In the genomic region with DNA sequence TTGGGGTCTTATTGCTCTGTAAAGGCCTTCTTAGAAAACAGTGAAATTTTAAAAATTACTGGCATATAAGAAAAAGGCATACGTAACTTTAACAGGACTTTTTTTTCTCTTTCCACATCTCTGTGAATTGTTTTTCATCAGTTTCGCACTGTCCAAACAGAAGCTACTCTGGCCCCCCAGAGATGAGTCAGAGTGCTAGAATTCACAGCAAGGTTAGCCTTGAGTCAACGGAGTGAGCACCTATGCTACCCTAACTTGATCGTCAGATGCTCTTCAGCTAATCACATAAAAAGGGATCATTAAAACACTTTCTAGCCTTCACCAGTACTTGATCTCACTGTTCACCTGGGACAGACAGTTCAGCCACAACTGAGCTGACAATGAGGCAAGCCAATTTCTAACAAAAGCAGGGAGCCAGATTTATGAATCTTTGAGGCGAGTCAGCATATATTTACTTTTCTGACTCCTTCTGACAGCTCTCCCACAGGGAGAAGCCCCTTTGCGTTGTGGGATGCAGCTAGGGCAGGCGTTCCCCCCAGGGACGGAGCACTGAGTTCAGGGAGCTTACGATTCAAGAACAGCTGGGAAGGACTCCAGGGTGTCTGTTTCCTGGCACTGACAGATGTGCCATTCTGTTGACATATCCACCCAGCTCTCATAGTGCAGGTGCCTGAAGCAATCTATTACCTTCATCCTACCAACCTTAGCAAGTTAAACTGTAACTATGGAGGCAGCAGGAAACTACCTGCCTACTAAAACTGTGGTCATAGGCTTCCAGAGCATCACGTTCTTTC, we compare ENCODE assay signal across 11 cellular contexts. TPM values are rescaled to one million over a fixed set of nuclear protein-coding genes. Genes with fewer than 3 reads are reported as not detected.
DNase-seq lines count a peak whose midpoint lies in the region; ATAC-seq and TF ChIP-seq lines count a peak whose summit lies in the region.
"Had no signal": no experiment of that assay in that cellular context is flagged by ENCODE, and none has a peak within 500 bp of the region (broad histone marks: within the 10 kb centered on the region; RNA-seq: fewer than 3 reads in every experiment).

No MANE protein-coding gene starts in this region.

- CTCF ChIA-PET in Calu3 (lab: Charles Lee): interaction anchor here (0.6 to 2.2 kb wide), 9 partner anchors 8 to 409 kb away, joined by 3 to 9 read pairs (median 5); no protein-coding TSS in a partner anchor

- TF ChIP-seq POLR2A in right lobe of liver (IDR thresholded peaks at IDR 0.05): no peak

- H3K9me3 Mint-ChIP-seq in Calu3 (ENCODE audit: low read depth, unreplicated experiment): no peaks in the 10 kb centered on the region
- no peaks in the 10 kb centered on the region for H3K9me3 Mint-ChIP-seq in activated T-helper 17 cell treated with anti-CD3 and anti-CD28 coated beads, Interleukin-2, amount 50 U/mL, for 72 hours
- no peaks in the 10 kb centered on the region for H3K9me3 Mint-ChIP-seq in natural killer cell treated with Interleukin-12 subunit alpha and Interleukin-12 subunit beta and Interleukin-15 and Interleukin-18, amount 100 ng/mL, for 72 hours
- H3K9me3 Mint-ChIP-seq: CD4-positive, alpha-beta T cell had no signal

- peaks cover 24% of the 10 kb centered on the region for H3K36me3 Mint-ChIP-seq in Calu3 (ENCODE audit: insufficient read depth, unreplicated experiment)
- H3K36me3 Mint-ChIP-seq in activated T-helper 17 cell treated with anti-CD3 and anti-CD28 coated beads, Interleukin-2, amount 50 U/mL, for 72 hours (ENCODE audit: low read depth): peaks cover 60% of the 10 kb centered on the region
- peaks cover 4% of the 10 kb centered on the region for H3K36me3 Mint-ChIP-seq in natural killer cell treated with Interleukin-12 subunit alpha and Interleukin-12 subunit beta and Interleukin-15 and Interleukin-18, amount 100 ng/mL, for 72 hours

- intact Hi-C loops in Calu3 (cut with micrococcal nuclease; ENCODE audit: unreplicated experiment) (no loop called here), right lobe of liver (cut with DNase I) (loop anchor here in 1 of 2 donors (5.0 kb wide), 1 partner anchor 70 kb away; no protein-coding TSS in a partner anchor)

- no peak overlapping the region for H3K4me3 ChIP-seq in right lobe of liver

- peak overlapping the region; percentile 16 to 51 (median 29) for H3K27ac ChIP-seq in right lobe of liver
- H3K27ac ChIP-seq: HL-60, parathyroid adenoma had no signal

- peaks cover 0 to 16% (median 3%) of the 10 kb centered on the region in 4 donors for H3K36me3 ChIP-seq in right lobe of liver

- H3K9me3 ChIP-seq in right lobe of liver: no peaks in the 10 kb centered on the region

- H3K4me1 ChIP-seq in right lobe of liver: peaks cover 0 to 44% (median 22%) of the 10 kb centered on the region in 4 donors

- DNase-seq in Calu3 (peak; percentile 44), NCI-H2081 treated with DMSO at 0.1 percent for 48 hours (lab: John Stamatoyannopoulos, UW) (peak; percentile 88), right lobe of liver (peak; percentile 50 to 87 (median 69)), GM20000 (ENCODE audit: low spot score) (no peak), GM10266 (ENCODE audit: extremely low spot score) (no peak)
- DNase-seq in natural killer cell treated with Interleukin-12 subunit alpha and Interleukin-12 subunit beta and Interleukin-15 and Interleukin-18, amount 100 ng/mL, for 72 hours (ENCODE audit: low spot score): no peak
- no peak for DNase-seq in stimulated activated CD4-positive, alpha-beta T cell treated with anti-CD3 and anti-CD28 coated beads, Interleukin-2, amount 100 ng/mL, for 24 hours
- DNase-seq: CD4-positive, alpha-beta T cell had no signal

- peaks cover 26% of the 10 kb centered on the region for H3K4me1 Mint-ChIP-seq in Calu3 (ENCODE audit: low read depth, unreplicated experiment)
- peaks cover 28% of the 10 kb centered on the region for H3K4me1 Mint-ChIP-seq in activated T-helper 17 cell treated with anti-CD3 and anti-CD28 coated beads, Interleukin-2, amount 50 U/mL, for 72 hours
- H3K4me1 Mint-ChIP-seq in natural killer cell treated with Interleukin-12 subunit alpha and Interleukin-12 subunit beta and Interleukin-15 and Interleukin-18, amount 100 ng/mL, for 72 hours (ENCODE audit: low read depth in 2 of 2): peaks cover 25 to 35% of the 10 kb centered on the region in 2 donors

- H3K27me3 Mint-ChIP-seq in Calu3 (ENCODE audit: unreplicated experiment): no peaks in the 10 kb centered on the region
- no peaks in the 10 kb centered on the region for H3K27me3 Mint-ChIP-seq in activated T-helper 17 cell treated with anti-CD3 and anti-CD28 coated beads, Interleukin-2, amount 50 U/mL, for 72 hours
- H3K27me3 Mint-ChIP-seq in natural killer cell treated with Interleukin-12 subunit alpha and Interleukin-12 subunit beta and Interleukin-15 and Interleukin-18, amount 100 ng/mL, for 72 hours: no peaks in the 10 kb centered on the region
- H3K27me3 Mint-ChIP-seq: CD4-positive, alpha-beta T cell had no signal

- no peak for TF ChIP-seq CTCF in Calu3 (IDR thresholded peaks at IDR 0.05; ENCODE audit: unreplicated experiment)
- no peak for TF ChIP-seq CTCF in right lobe of liver (IDR thresholded peaks at IDR 0.05)
- TF ChIP-seq CTCF in GM20000 (IDR thresholded peaks at IDR 0.05; ENCODE audit: extremely low read depth, missing control alignments): no peak
- TF ChIP-seq CTCF in GM10266 (IDR thresholded peaks at IDR 0.05; ENCODE audit: control insufficient read depth, insufficient read depth, low read depth, missing control alignments): no peak

- no peak overlapping the region for H3K4me3 Mint-ChIP-seq in Calu3 (ENCODE audit: low read depth, unreplicated experiment)
- H3K4me3 Mint-ChIP-seq in activated T-helper 17 cell treated with anti-CD3 and anti-CD28 coated beads, Interleukin-2, amount 50 U/mL, for 72 hours: no peak overlapping the region
- no peak overlapping the region for H3K4me3 Mint-ChIP-seq in natural killer cell treated with Interleukin-12 subunit alpha and Interleukin-12 subunit beta and Interleukin-15 and Interleukin-18, amount 100 ng/mL, for 72 hours
- H3K4me3 Mint-ChIP-seq: CD4-positive, alpha-beta T cell had no signal

- WGBS in right lobe of liver (ENCODE audit: insufficient coverage, low coverage, low lambda C conversion rate, missing lambda C conversion rate): 55% methylated on average over 5 of the region's 10 CpGs

- no TSS peak for BruUV-seq in Calu3 (replicated peaks; lab: Mats Ljungman, UMichigan)

- ATAC-seq in activated T-helper 17 cell treated with anti-CD3 and anti-CD28 coated beads, Interleukin-2, amount 50 U/mL, for 72 hours (replicated peaks): no peak
- ATAC-seq in right lobe of liver: peak; percentile 90 to 96 (median 95)
- ATAC-seq in natural killer cell treated with Interleukin-12 subunit alpha and Interleukin-12 subunit beta and Interleukin-15 and Interleukin-18, amount 100 ng/mL, for 72 hours: no peak

- H3K27me3 ChIP-seq in right lobe of liver: no peaks in the 10 kb centered on the region

- no peak overlapping the region for H3K27ac Mint-ChIP-seq in Calu3 (ENCODE audit: unreplicated experiment)
- H3K27ac Mint-ChIP-seq in activated T-helper 17 cell treated with anti-CD3 and anti-CD28 coated beads, Interleukin-2, amount 50 U/mL, for 72 hours: peak overlapping the region; percentile 36
- H3K27ac Mint-ChIP-seq in natural killer cell treated with Interleukin-12 subunit alpha and Interleukin-12 subunit beta and Interleukin-15 and Interleukin-18, amount 100 ng/mL, for 72 hours: no peak overlapping the region
- H3K27ac Mint-ChIP-seq: CD4-positive, alpha-beta T cell had no signal

RNA-seq across cellular contexts. Expression of a gene that starts 46.4 kb away (rescaled TPM):
- total RNA-seq in Calu3 (2022) (6.3 and 7.9 TPM in 2 replicates), right lobe of liver (not detected)
- total RNA-seq in activated T-helper 17 cell treated with anti-CD3 and anti-CD28 coated beads, Interleukin-2, amount 50 U/mL, for 72 hours: under 1 TPM in 1 of 2 donors, not detected in 1; 0.26 TPM
- total RNA-seq in natural killer cell treated with Interleukin-12 subunit alpha and Interleukin-12 subunit beta and Interleukin-15 and Interleukin-18, amount 100 ng/mL, for 72 hours: not detected

Comparison
In these comparisons a context has a peak if more than half of its experiments do, and no peak if none do; other contexts are left out.
1. DNase-seq: peak in Calu3 (single experiment), NCI-H2081 treated with DMSO at 0.1 percent for 48 hours (single experiment) and right lobe of liver (3 of 3); none in natural killer cell treated with Interleukin-12 subunit alpha and Interleukin-12 subunit beta and Interleukin-15 and Interleukin-18, amount 100 ng/mL, for 72 hours (single experiment), GM20000 (single experiment), GM10266 (single experiment) and stimulated activated CD4-positive, alpha-beta T cell treated with anti-CD3 and anti-CD28 coated beads, Interleukin-2, amount 100 ng/mL, for 24 hours (0 of 2).
2. ATAC-seq: peak in right lobe of liver (4 of 4); none in activated T-helper 17 cell treated with anti-CD3 and anti-CD28 coated beads, Interleukin-2, amount 50 U/mL, for 72 hours (single experiment) and natural killer cell treated with Interleukin-12 subunit alpha and Interleukin-12 subunit beta and Interleukin-15 and Interleukin-18, amount 100 ng/mL, for 72 hours (0 of 2).